Comparison of ENCODE assay signal across 26 cellular contexts in the genomic region with DNA sequence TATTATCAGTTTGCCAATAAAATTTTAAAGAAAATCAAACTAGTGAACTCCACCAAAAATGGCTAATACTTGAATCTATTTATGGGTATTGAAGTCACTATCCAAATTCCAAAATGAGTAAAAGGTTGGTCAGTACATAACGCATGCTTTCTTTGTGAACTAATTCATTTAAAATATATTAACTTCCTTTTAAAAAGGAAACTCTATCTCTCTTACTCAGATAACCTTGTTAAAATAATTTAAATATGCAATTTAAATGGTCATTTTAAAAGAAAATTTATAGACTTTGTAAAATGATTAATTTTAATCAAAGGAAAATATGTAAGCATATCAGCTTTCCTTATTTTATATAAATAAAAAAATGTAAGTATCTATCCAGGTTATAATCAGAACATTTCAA.
"Had no signal": no experiment of that assay in that cellular context is flagged by ENCODE, and none has a peak within 500 bp of the region (broad histone marks: within the 10 kb centered on the region; RNA-seq: fewer than 3 reads in every experiment).

No MANE protein-coding gene starts in this region.

- H3K4me1 ChIP-seq: body of pancreas, gastrocnemius medialis, heart left ventricle had no signal

- H3K27ac Mint-ChIP-seq: activated B cell treated with CpG ODN at 0.5 μM for 24 hours; activated CD8-positive, alpha-beta T cell treated with anti-CD3 and anti-CD28 coated beads for 36 hours; activated naive CD8-positive, alpha-beta T cell; activated T-helper 17 cell treated with anti-CD3 and anti-CD28 coated beads, Interleukin-2, amount 50 U/mL, for 72 hours had no signal

- H3K4me3 Mint-ChIP-seq: activated B cell treated with CpG ODN at 0.5 μM for 24 hours; activated CD8-positive, alpha-beta T cell treated with anti-CD3 and anti-CD28 coated beads for 36 hours; activated naive CD8-positive, alpha-beta T cell; activated T-cell treated with anti-CD3 and anti-CD28 coated beads, Interleukin-2, amount 50 U/mL, for 4 hours; activated T-helper 17 cell treated with anti-CD3 and anti-CD28 coated beads, Interleukin-2, amount 50 U/mL, for 72 hours had no signal

- DNase-seq: activated B cell treated with CpG ODN at 0.5 μM for 24 hours; activated CD4-positive, alpha-beta T cell treated with anti-CD3 and anti-CD28 coated beads for 48 hours; activated CD4-positive, alpha-beta T cell treated with anti-CD3 and anti-CD28 coated beads, Interleukin-2, amount 50 U/mL, for 1 hour; activated CD4-positive, alpha-beta T cell treated with anti-CD3 and anti-CD28 coated beads, Interleukin-2, amount 50 U/mL, for 48 hours; activated CD8-positive, alpha-beta memory T cell treated with anti-CD3 and anti-CD28 coated beads for 24 hours; activated CD8-positive, alpha-beta T cell treated with anti-CD3 and anti-CD28 coated beads for 36 hours; activated effector memory CD4-positive, alpha-beta T cell treated with Interleukin-2 at 50 U/mL for 16 hours; activated gamma-delta T cell treated with Interleukin-2 at 50 U/mL for 16 hours; activated naive CD4-positive, alpha-beta T cell treated with anti-CD3 and anti-CD28 coated beads, Interleukin-2, amount 50 U/mL, for 16 hours; activated naive CD4-positive, alpha-beta T cell treated with Interleukin-2 at 50 U/mL for 16 hours; activated T-cell treated with anti-CD3 and anti-CD28 coated beads, Interleukin-2, amount 50 U/mL, for 4 hours; amygdala; aorta; body of pancreas; caudate nucleus; effector CD8-positive, alpha-beta T cell; foreskin fibroblast; gastrocnemius medialis; glutamatergic neuron; heart left ventricle; T-helper 2 cell had no signal

- H3K4me1 Mint-ChIP-seq: activated B cell treated with CpG ODN at 0.5 μM for 24 hours; activated T-helper 17 cell treated with anti-CD3 and anti-CD28 coated beads, Interleukin-2, amount 50 U/mL, for 72 hours had no signal

- ATAC-seq: activated CD4-positive, CD25-positive, alpha-beta regulatory T cell treated with anti-CD3 and anti-CD28 coated beads, Interleukin-2, amount 50 U/mL, for 24 hours; activated CD8-positive, alpha-beta T cell treated with anti-CD3 and anti-CD28 coated beads for 36 hours; activated T-cell treated with anti-CD3 and anti-CD28 coated beads, Interleukin-2, amount 50 U/mL, for 4 hours; activated T-helper 17 cell treated with anti-CD3 and anti-CD28 coated beads, Interleukin-2, amount 50 U/mL, for 72 hours; body of pancreas; esophagus mucosa; gastrocnemius medialis; heart left ventricle had no signal

- H3K36me3 Mint-ChIP-seq: activated naive CD8-positive, alpha-beta T cell had no signal

- H3K9me3 ChIP-seq: gastrocnemius medialis had no signal

- H3K27me3 Mint-ChIP-seq: activated B cell treated with CpG ODN at 0.5 μM for 24 hours; activated CD8-positive, alpha-beta T cell treated with anti-CD3 and anti-CD28 coated beads for 36 hours; activated naive CD8-positive, alpha-beta T cell; activated T-helper 17 cell treated with anti-CD3 and anti-CD28 coated beads, Interleukin-2, amount 50 U/mL, for 72 hours had no signal

- H3K27ac ChIP-seq: body of pancreas, gastrocnemius medialis, heart left ventricle, VCaP had no signal

- H3K27me3 ChIP-seq: body of pancreas, gastrocnemius medialis, heart left ventricle had no signal

- H3K36me3 ChIP-seq: gastrocnemius medialis, heart left ventricle had no signal

- H3K4me3 ChIP-seq: body of pancreas, gastrocnemius medialis, heart left ventricle had no signal
